ENCODE assay signal across 18 cellular contexts in genomic region chr7:118324790-118325449, GRCh38.
"Had no signal": no experiment of that assay in that cellular context is flagged by ENCODE, and none has a peak within 500 bp of the region (broad histone marks: within the 10 kb centered on the region; RNA-seq: fewer than 3 reads in every experiment).

No MANE protein-coding gene starts in this region.

- H3K4me3 ChIP-seq: adrenal gland, left ventricle myocardium inferior, thyroid gland, uterus had no signal

- DNase-seq: activated CD4-positive, alpha-beta memory T cell treated with anti-CD3 and anti-CD28 coated beads for 36 hours; activated CD4-positive, alpha-beta T cell treated with anti-CD3 and anti-CD28 coated beads for 36 hours; activated CD8-positive, alpha-beta memory T cell treated with anti-CD3 and anti-CD28 coated beads, Interleukin-2, amount 10 ng/mL, durations not matched to agents 7 days and 5 days; activated effector memory CD4-positive, alpha-beta T cell treated with Interleukin-2 at 50 U/mL for 16 hours; activated T-cell treated with anti-CD3 and anti-CD28 coated beads, Interleukin-2, amount 50 U/mL, for 4 hours; adrenal gland; erythroblast; left ventricle myocardium inferior; mesenchymal stem cell; natural killer cell; retina; stimulated activated CD4-positive, alpha-beta T cell treated with anti-CD3 and anti-CD28 coated beads, Interleukin-12 subunit alpha, Interleukin-12 subunit beta, amount 100 ng/mL, for 4 hours; stimulated activated CD4-positive, alpha-beta T cell treated with anti-CD3 and anti-CD28 coated beads, Interleukin-2, amount 100 ng/mL, for 24 hours; thyroid gland; uterus; WERI-Rb-1 had no signal

- H3K9me3 Mint-ChIP-seq: activated CD4-positive, alpha-beta memory T cell treated with anti-CD3 and anti-CD28 coated beads for 36 hours; activated naive CD4-positive, alpha-beta T cell treated with anti-CD3 and anti-CD28 coated beads, Interleukin-2, amount 50 U/mL, for 24 hours; activated T-cell treated with anti-CD3 and anti-CD28 coated beads, Interleukin-2, amount 50 U/mL, for 4 hours had no signal

- ATAC-seq: activated CD4-positive, alpha-beta T cell treated with anti-CD3 and anti-CD28 coated beads for 36 hours; activated CD8-positive, alpha-beta memory T cell treated with anti-CD3 and anti-CD28 coated beads, Interleukin-2, amount 10 ng/mL, durations not matched to agents 7 days and 5 days; activated T-cell treated with anti-CD3 and anti-CD28 coated beads, Interleukin-2, amount 50 U/mL, for 4 hours; natural killer cell had no signal

- H3K36me3 Mint-ChIP-seq: activated CD4-positive, alpha-beta memory T cell treated with anti-CD3 and anti-CD28 coated beads for 36 hours; activated CD8-positive, alpha-beta memory T cell treated with anti-CD3 and anti-CD28 coated beads, Interleukin-2, amount 10 ng/mL, durations not matched to agents 7 days and 5 days; activated naive CD4-positive, alpha-beta T cell treated with anti-CD3 and anti-CD28 coated beads, Interleukin-2, amount 50 U/mL, for 24 hours; natural killer cell had no signal

- H3K4me3 Mint-ChIP-seq: activated CD4-positive, alpha-beta memory T cell treated with anti-CD3 and anti-CD28 coated beads for 36 hours; activated CD4-positive, alpha-beta T cell treated with anti-CD3 and anti-CD28 coated beads for 36 hours; activated CD8-positive, alpha-beta memory T cell treated with anti-CD3 and anti-CD28 coated beads, Interleukin-2, amount 10 ng/mL, durations not matched to agents 7 days and 5 days; activated naive CD4-positive, alpha-beta T cell treated with anti-CD3 and anti-CD28 coated beads, Interleukin-2, amount 50 U/mL, for 24 hours; activated T-cell treated with anti-CD3 and anti-CD28 coated beads, Interleukin-2, amount 50 U/mL, for 4 hours; natural killer cell had no signal

- H3K27me3 ChIP-seq: adrenal gland, thyroid gland, uterus had no signal

- H3K4me1 Mint-ChIP-seq: activated CD4-positive, alpha-beta T cell treated with anti-CD3 and anti-CD28 coated beads for 36 hours; activated CD8-positive, alpha-beta memory T cell treated with anti-CD3 and anti-CD28 coated beads, Interleukin-2, amount 10 ng/mL, durations not matched to agents 7 days and 5 days; activated naive CD4-positive, alpha-beta T cell treated with anti-CD3 and anti-CD28 coated beads, Interleukin-2, amount 50 U/mL, for 24 hours; natural killer cell had no signal

- H3K27ac ChIP-seq: adrenal gland, left ventricle myocardium inferior, thyroid gland, uterus, WERI-Rb-1 had no signal

- H3K9me3 ChIP-seq: adrenal gland, left ventricle myocardium inferior, thyroid gland, uterus had no signal

- FAIRE-seq: keratinocyte had no signal

- H3K36me3 ChIP-seq: adrenal gland, left ventricle myocardium inferior, thyroid gland, uterus, WERI-Rb-1 had no signal

- H3K4me1 ChIP-seq: adrenal gland, left ventricle myocardium inferior, thyroid gland, uterus had no signal

- H3K27ac Mint-ChIP-seq: activated CD4-positive, alpha-beta memory T cell treated with anti-CD3 and anti-CD28 coated beads for 36 hours; activated CD4-positive, alpha-beta T cell treated with anti-CD3 and anti-CD28 coated beads for 36 hours; activated CD8-positive, alpha-beta memory T cell treated with anti-CD3 and anti-CD28 coated beads, Interleukin-2, amount 10 ng/mL, durations not matched to agents 7 days and 5 days; activated naive CD4-positive, alpha-beta T cell treated with anti-CD3 and anti-CD28 coated beads, Interleukin-2, amount 50 U/mL, for 24 hours; natural killer cell had no signal
